Comparison of ENCODE assay signal across 8 cellular contexts in the genomic region with DNA sequence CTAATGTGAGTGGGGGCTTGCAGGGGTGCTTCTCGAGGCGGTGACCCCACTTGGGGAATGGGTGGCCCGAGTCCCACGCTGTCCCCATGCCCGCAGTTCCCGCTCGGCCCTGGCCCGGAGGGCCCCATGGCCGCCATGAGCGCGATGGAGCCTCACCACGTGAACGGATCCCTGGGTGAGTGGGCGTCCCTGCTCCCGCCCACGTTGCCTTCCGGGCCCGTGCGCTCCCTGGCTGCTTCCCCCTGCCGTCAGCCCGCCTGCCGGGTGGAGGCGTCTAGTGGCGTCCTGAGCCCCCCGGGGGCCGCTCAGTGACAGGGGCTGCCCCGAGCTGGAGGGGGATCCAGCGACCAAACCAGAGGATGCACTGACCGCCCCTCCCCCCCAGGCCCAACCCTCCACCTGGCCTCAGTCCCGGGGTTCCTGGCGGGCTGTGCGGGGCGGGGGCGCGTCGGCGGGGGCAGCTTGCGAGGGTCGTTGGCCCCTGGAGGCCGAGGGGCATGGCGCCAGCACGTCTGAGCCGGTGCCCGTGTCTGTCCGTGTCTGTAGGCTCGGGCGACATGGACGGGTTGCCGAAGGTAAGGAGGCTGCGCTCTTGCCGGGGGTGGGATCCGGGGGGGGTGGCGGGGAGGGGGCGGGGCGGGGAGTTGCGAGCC. TPM values are rescaled to one million over a fixed set of nuclear protein-coding genes. Genes with fewer than 3 reads are reported as not detected.
A peak's percentile ranks its signal among the peaks of the same experiment; 100 is the strongest.
DNase-seq lines count a peak whose midpoint lies in the region; ATAC-seq and TF ChIP-seq lines count a peak whose summit lies in the region.

No MANE protein-coding gene starts in this region.

- no peak for TF ChIP-seq CTCF in liver (IDR thresholded peaks at IDR 0.05; ENCODE audit: low read depth, low read length, missing input control)

- ATAC-seq in GM19467 (IDR thresholded peaks at IDR 0.05; ENCODE audit: unreplicated experiment) (no peak), esophagus mucosa (no peak)

- H3K36me3 ChIP-seq in liver (ENCODE audit: control insufficient read depth in 4 of 4, insufficient read depth in 3 of 4, low read depth in 1 of 4, low read length in 3 of 4) = no peaks in the 10 kb centered on the region

- peak overlapping the region in 1 of 3 donors; percentile 36 for H3K4me3 ChIP-seq in liver (ENCODE audit: low read depth in 1 of 3, low read length in 3 of 3)

- H3K9ac ChIP-seq in liver (ENCODE audit: low read depth in 1 of 2, low read length in 2 of 2) = no peak overlapping the region

- H3K27ac ChIP-seq in liver (ENCODE audit: low read depth in 1 of 2, low read length in 2 of 2) = peak overlapping the region; percentile 28 to 47

- no peaks in the 10 kb centered on the region for H3K9me3 ChIP-seq in liver (ENCODE audit: control insufficient read depth in 4 of 4, low read length in 3 of 4)

- H3K27me3 ChIP-seq in liver (ENCODE audit: control insufficient read depth in 4 of 4, insufficient read depth in 4 of 4, low read length in 3 of 4) = no peaks in the 10 kb centered on the region

- peak; percentile 37 for DNase-seq in stimulated activated CD8-positive, alpha-beta memory T cell treated with anti-CD3 and anti-CD28 coated beads, Interleukin-12 subunit alpha, Interleukin-12 subunit beta, amount 100 ng/mL, for 1 hour (ENCODE audit: low read depth)
- DNase-seq in stimulated activated CD8-positive, alpha-beta memory T cell treated with anti-CD3 and anti-CD28 coated beads, Interleukin-4, amount 100 ng/mL, for 48 hours = no peak
- DNase-seq in astrocyte of the hippocampus (ENCODE audit: low read depth, low spot score) (peak; percentile 60), NCI-H187 (lab: John Stamatoyannopoulos, UW) (no peak), NCI-H187 treated with DMSO at 0.1 percent for 48 hours (lab: John Stamatoyannopoulos, UW) (no peak)

- TF ChIP-seq RAD21 in liver (IDR thresholded peaks at IDR 0.05) = no peak

- WGBS in liver = 22% methylated on average over 56 of the region's 56 CpGs

- H3K4me1 ChIP-seq in liver (ENCODE audit: control insufficient read depth in 4 of 4, insufficient read depth in 4 of 4, low read length in 3 of 4) = peaks cover 0 to 23% (median 10%) of the 10 kb centered on the region in 4 donors

TF ChIP-seq in liver, 16 proteins besides CTCF, POLR2A, EP300 and RAD21:
- TF ChIP-seq HNF4G (IDR thresholded peaks at IDR 0.05) (no peak), TAF1 (conservative IDR thresholded peaks at IDR 0.05) (no peak), EGR1 (IDR thresholded peaks at IDR 0.05; ENCODE audit: low read depth in 2 of 2) (no peak), FOXA1 (IDR thresholded peaks at IDR 0.05) (no peak), YY1 (IDR thresholded peaks at IDR 0.05) (no peak), HNF4A (conservative IDR thresholded peaks at IDR 0.05) (no peak), FOXA2 (IDR thresholded peaks at IDR 0.05) (no peak), SP1 (IDR thresholded peaks at IDR 0.05) (no peak), GABPA (IDR thresholded peaks at IDR 0.05 in 1 of 2, conservative IDR thresholded peaks at IDR 0.05 in 1 of 2) (no peak)
- TF ChIP-seq, protein P1, sequence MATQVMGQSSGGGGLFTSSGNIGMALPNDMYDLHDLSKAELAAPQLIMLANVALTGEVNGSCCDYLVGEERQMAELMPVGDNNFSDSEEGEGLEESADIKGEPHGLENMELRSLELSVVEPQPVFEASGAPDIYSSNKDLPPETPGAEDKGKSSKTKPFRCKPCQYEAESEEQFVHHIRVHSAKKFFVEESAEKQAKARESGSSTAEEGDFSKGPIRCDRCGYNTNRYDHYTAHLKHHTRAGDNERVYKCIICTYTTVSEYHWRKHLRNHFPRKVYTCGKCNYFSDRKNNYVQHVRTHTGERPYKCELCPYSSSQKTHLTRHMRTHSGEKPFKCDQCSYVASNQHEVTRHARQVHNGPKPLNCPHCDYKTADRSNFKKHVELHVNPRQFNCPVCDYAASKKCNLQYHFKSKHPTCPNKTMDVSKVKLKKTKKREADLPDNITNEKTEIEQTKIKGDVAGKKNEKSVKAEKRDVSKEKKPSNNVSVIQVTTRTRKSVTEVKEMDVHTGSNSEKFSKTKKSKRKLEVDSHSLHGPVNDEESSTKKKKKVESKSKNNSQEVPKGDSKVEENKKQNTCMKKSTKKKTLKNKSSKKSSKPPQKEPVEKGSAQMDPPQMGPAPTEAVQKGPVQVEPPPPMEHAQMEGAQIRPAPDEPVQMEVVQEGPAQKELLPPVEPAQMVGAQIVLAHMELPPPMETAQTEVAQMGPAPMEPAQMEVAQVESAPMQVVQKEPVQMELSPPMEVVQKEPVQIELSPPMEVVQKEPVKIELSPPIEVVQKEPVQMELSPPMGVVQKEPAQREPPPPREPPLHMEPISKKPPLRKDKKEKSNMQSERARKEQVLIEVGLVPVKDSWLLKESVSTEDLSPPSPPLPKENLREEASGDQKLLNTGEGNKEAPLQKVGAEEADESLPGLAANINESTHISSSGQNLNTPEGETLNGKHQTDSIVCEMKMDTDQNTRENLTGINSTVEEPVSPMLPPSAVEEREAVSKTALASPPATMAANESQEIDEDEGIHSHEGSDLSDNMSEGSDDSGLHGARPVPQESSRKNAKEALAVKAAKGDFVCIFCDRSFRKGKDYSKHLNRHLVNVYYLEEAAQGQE (IDR thresholded peaks at IDR 0.05) = no peak
- TF ChIP-seq, protein P2, sequence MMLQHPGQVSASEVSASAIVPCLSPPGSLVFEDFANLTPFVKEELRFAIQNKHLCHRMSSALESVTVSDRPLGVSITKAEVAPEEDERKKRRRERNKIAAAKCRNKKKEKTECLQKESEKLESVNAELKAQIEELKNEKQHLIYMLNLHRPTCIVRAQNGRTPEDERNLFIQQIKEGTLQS (IDR thresholded peaks at IDR 0.05) = no peak

RNA-seq across cellular contexts. Expression of a gene that starts 4.8 kb away (rescaled TPM):
- 10 to 100 TPM in 1 of 2 donors, 1 to 10 TPM in 1; 8.0 to 41.9 TPM for total RNA-seq in liver
- polyA plus RNA-seq in liver = 10 to 100 TPM in 1 of 2 donors, 1 to 10 TPM in 1; 4.7 to 12.1 TPM
- 8.5 TPM for total RNA-seq in esophagus mucosa

RNA-seq across cellular contexts. Expression of a gene that starts 14.0 kb away (rescaled TPM):
- total RNA-seq in liver = 10 to 100 TPM in 1 of 2 donors, 1 to 10 TPM in 1; 6.4 to 19.0 TPM
- polyA plus RNA-seq in liver = 10 to 100 TPM in 1 of 2 donors, 1 to 10 TPM in 1; 4.0 to 16.6 TPM
- total RNA-seq in esophagus mucosa = 15.7 TPM

RNA-seq across cellular contexts. Expression of a gene that starts 35.7 kb away (rescaled TPM):
- total RNA-seq in liver (10 to 100 TPM in 1 of 2 donors, 1 to 10 TPM in 1; 7.9 to 13.4 TPM), esophagus mucosa (0.48 TPM)
- 1 to 10 TPM; 2.3 to 5.8 TPM for polyA plus RNA-seq in liver

RNA-seq across cellular contexts. Expression of a gene that starts 47.2 kb away (rescaled TPM):
- total RNA-seq in liver (10 to 100 TPM in 1 of 2 donors, under 1 TPM in 1; 0.42 to 11.6 TPM), esophagus mucosa (3.9 TPM)
- 1 to 10 TPM; 6.7 to 7.7 TPM for polyA plus RNA-seq in liver

Comparison
In these comparisons a context has a peak if more than half of its experiments do, and no peak if none do; other contexts are left out.
1. DNase-seq: peak in stimulated activated CD8-positive, alpha-beta memory T cell treated with anti-CD3 and anti-CD28 coated beads, Interleukin-12 subunit alpha, Interleukin-12 subunit beta, amount 100 ng/mL, for 1 hour (single experiment) and astrocyte of the hippocampus (single experiment); none in stimulated activated CD8-positive, alpha-beta memory T cell treated with anti-CD3 and anti-CD28 coated beads, Interleukin-4, amount 100 ng/mL, for 48 hours (single experiment), NCI-H187 (0 of 2) and NCI-H187 treated with DMSO at 0.1 percent for 48 hours (single experiment).